In the genomic region with DNA sequence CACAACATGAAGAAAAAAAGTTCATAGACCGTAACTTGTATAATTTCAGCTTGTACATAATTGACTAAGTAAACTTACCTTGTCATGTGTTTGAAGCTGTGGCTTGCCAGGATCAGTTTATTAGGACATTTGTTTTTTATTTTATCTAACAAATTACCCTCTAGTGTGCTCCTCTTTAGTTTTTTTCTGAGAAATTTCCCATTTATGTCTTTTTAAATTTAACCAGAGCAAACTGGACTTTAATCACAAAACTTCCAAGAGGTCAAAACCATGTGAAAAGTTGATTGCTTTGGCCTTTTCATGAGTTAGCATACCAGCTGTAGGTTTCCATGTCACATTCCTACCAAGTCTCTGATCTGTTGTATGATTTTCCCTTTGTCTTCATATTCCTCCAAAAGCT, we compare ENCODE assay signal across 28 cellular contexts.
"Had no signal": no experiment of that assay in that cellular context is flagged by ENCODE, and none has a peak within 500 bp of the region (broad histone marks: within the 10 kb centered on the region; RNA-seq: fewer than 3 reads in every experiment).

No MANE protein-coding gene starts in this region.

- H3K27ac Mint-ChIP-seq: activated CD4-positive, alpha-beta memory T cell treated with anti-CD3 and anti-CD28 coated beads, Interleukin-2, amount 10 ng/mL, durations not matched to agents 7 days and 5 days; activated CD4-positive, alpha-beta T cell treated with anti-CD3 and anti-CD28 coated beads, Interleukin-2, amount 10 ng/mL, durations not matched to agents 7 days and 5 days; activated naive CD4-positive, alpha-beta T cell treated with anti-CD3 and anti-CD28 coated beads, Interleukin-2, amount 10 ng/mL, durations not matched to agents 7 days and 5 days; T-helper 1 cell treated with Interleukin-12 subunit alpha and Interleukin-12 subunit beta and Interleukin-4 antibody, amounts not matched to agents 30 μg/mL and 1 μg/mL, for 36 hours had no signal

- H3K27ac ChIP-seq: lower lobe of right lung, sigmoid colon, suprapubic skin, tibial artery, upper lobe of right lung, VCaP had no signal

- H3K4me3 Mint-ChIP-seq: activated CD4-positive, alpha-beta memory T cell treated with anti-CD3 and anti-CD28 coated beads, Interleukin-2, amount 10 ng/mL, durations not matched to agents 7 days and 5 days; activated CD4-positive, alpha-beta T cell treated with anti-CD3 and anti-CD28 coated beads, Interleukin-2, amount 10 ng/mL, durations not matched to agents 7 days and 5 days; activated naive CD4-positive, alpha-beta T cell treated with anti-CD3 and anti-CD28 coated beads, Interleukin-2, amount 10 ng/mL, durations not matched to agents 7 days and 5 days; activated T-cell treated with anti-CD3 and anti-CD28 coated beads, Interleukin-2, amount 50 U/mL, for 24 hours; naive thymus-derived CD8-positive, alpha-beta T cell; T-helper 1 cell treated with Interleukin-12 subunit alpha and Interleukin-12 subunit beta and Interleukin-4 antibody, amounts not matched to agents 30 μg/mL and 1 μg/mL, for 36 hours had no signal

- H3K9me3 ChIP-seq: lower lobe of right lung, sigmoid colon, suprapubic skin, tibial artery, upper lobe of right lung had no signal

- H3K4me3 ChIP-seq: lower lobe of right lung, sigmoid colon, suprapubic skin, tibial artery, upper lobe of right lung had no signal

- H3K27me3 ChIP-seq: sigmoid colon, suprapubic skin, tibial artery, upper lobe of right lung had no signal

- H3K27me3 Mint-ChIP-seq: activated CD4-positive, alpha-beta memory T cell treated with anti-CD3 and anti-CD28 coated beads, Interleukin-2, amount 10 ng/mL, durations not matched to agents 7 days and 5 days; activated CD4-positive, alpha-beta T cell treated with anti-CD3 and anti-CD28 coated beads, Interleukin-2, amount 10 ng/mL, durations not matched to agents 7 days and 5 days; activated naive CD4-positive, alpha-beta T cell treated with anti-CD3 and anti-CD28 coated beads, Interleukin-2, amount 10 ng/mL, durations not matched to agents 7 days and 5 days; activated T-cell treated with anti-CD3 and anti-CD28 coated beads, Interleukin-2, amount 50 U/mL, for 24 hours; naive thymus-derived CD8-positive, alpha-beta T cell had no signal

- ATAC-seq: esophagus mucosa; lower lobe of right lung; naive thymus-derived CD8-positive, alpha-beta T cell had no signal

- DNase-seq: activated CD4-positive, alpha-beta T cell treated with anti-CD3 and anti-CD28 coated beads, Interleukin-2, amount 10 ng/mL, durations not matched to agents 7 days and 5 days; activated CD4-positive, CD25-positive, alpha-beta regulatory T cell treated with anti-CD3 and anti-CD28 coated beads, Interleukin-2, amount 50 U/mL, for 72 hours; activated CD8-positive, alpha-beta memory T cell treated with anti-CD3 and anti-CD28 coated beads, Interleukin-2, amount 50 U/mL, for 48 hours; activated gamma-delta T cell; activated naive CD4-positive, alpha-beta T cell treated with anti-CD3 and anti-CD28 coated beads, Interleukin-2, amount 10 ng/mL, durations not matched to agents 7 days and 5 days; activated T-cell treated with anti-CD3 and anti-CD28 coated beads, Interleukin-2, amount 50 U/mL, for 24 hours; amygdala; cortex of kidney; foreskin fibroblast; head of caudate nucleus; hypothalamus; lower lobe of right lung; mesenchymal stem cell; naive thymus-derived CD8-positive, alpha-beta T cell; sigmoid colon; small intestine; stimulated activated CD4-positive, alpha-beta T cell treated with anti-CD3 and anti-CD28 coated beads, Interleukin-1b, Interleukin-23, amount 100 ng/mL, for 48 hours; stimulated activated CD4-positive, alpha-beta T cell treated with anti-CD3 and anti-CD28 coated beads, Interleukin-4, amount 100 ng/mL, for 4 hours; stimulated activated naive CD4-positive, alpha-beta T cell; SW 1271; T-helper 9 cell; tibial artery; upper lobe of right lung had no signal

- H3K9me3 Mint-ChIP-seq: activated CD4-positive, alpha-beta memory T cell treated with anti-CD3 and anti-CD28 coated beads, Interleukin-2, amount 10 ng/mL, durations not matched to agents 7 days and 5 days; activated CD4-positive, alpha-beta T cell treated with anti-CD3 and anti-CD28 coated beads, Interleukin-2, amount 10 ng/mL, durations not matched to agents 7 days and 5 days; activated naive CD4-positive, alpha-beta T cell treated with anti-CD3 and anti-CD28 coated beads, Interleukin-2, amount 10 ng/mL, durations not matched to agents 7 days and 5 days; activated T-cell treated with anti-CD3 and anti-CD28 coated beads, Interleukin-2, amount 50 U/mL, for 24 hours; naive thymus-derived CD8-positive, alpha-beta T cell; T-helper 1 cell treated with Interleukin-12 subunit alpha and Interleukin-12 subunit beta and Interleukin-4 antibody, amounts not matched to agents 30 μg/mL and 1 μg/mL, for 36 hours had no signal

- H3K4me1 ChIP-seq: lower lobe of right lung, suprapubic skin, upper lobe of right lung had no signal
